9 cellular contexts compared by ENCODE assay signal in the genomic region with DNA sequence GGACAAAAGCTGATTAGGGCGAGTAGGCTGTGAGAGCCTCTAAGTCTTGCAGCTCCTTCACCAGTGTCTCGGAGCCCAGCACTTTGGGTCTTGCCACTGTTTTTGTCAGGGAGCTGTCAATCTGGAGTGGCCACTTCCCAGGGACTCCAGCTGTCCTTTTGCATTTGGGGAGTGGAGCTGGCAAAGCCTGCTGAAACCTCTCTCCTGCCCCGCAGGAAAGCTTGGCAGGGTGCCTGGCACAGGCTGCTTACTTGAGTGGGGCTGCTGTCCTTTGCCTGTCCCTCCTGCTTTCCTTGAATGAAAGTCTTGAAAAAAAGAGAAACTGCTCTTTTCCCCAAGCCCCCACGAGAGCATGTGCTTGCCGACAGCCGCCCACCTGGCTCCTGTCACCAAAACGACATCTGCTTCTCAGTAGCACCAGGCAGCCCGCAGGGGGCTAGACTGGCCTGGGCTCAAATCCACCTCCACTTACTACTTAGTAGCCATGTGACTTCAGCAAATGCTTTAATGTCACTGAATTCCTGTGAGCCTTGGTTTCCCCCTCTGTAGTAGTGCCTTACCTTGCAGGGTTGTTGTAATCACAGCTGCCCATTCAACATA. TPM values are rescaled to one million over a fixed set of nuclear protein-coding genes. Genes with fewer than 3 reads are reported as not detected.
DNase-seq lines count a peak whose midpoint lies in the region; ATAC-seq and TF ChIP-seq lines count a peak whose summit lies in the region.
"Had no signal": no experiment of that assay in that cellular context is flagged by ENCODE, and none has a peak within 500 bp of the region (broad histone marks: within the 10 kb centered on the region; RNA-seq: fewer than 3 reads in every experiment).

No MANE protein-coding gene starts in this region.

- H3K4me3 Mint-ChIP-seq in activated T-helper 1 cell treated with anti-CD3 and anti-CD28 coated beads, Interleukin-12 subunit alpha, Interleukin-12 subunit beta, Interleukin-2, Interleukin-4 antibody, amounts not matched to agents 30 ng/mL and 10 ng/mL and 1 ng/mL, durations not matched to agents 14 hours and 24 hours and 36 hours, result no peak overlapping the region
- no peak overlapping the region for H3K4me3 Mint-ChIP-seq in stimulated activated naive B cell treated with anti-CD40 and anti-IgM and Interleukin-4, amounts not matched to agents 10 μg/mL and 1 μg/mL and 100 μg/mL, for 72 hours

- no peaks in the 10 kb centered on the region for H3K27me3 ChIP-seq in heart left ventricle
- H3K27me3 ChIP-seq in hepatocyte, result no peaks in the 10 kb centered on the region

- intact Hi-C loops in heart left ventricle (cut with DNase I) (loop anchor here in 1 of 10 donors (5.0 kb wide), 1 partner anchor 46 kb away; no protein-coding TSS in a partner anchor), sciatic nerve (cut with DNase I) (no loop called here)
- intact Hi-C loops in activated T-helper 1 cell treated with anti-CD3 and anti-CD28 coated beads, Interleukin-12 subunit alpha, Interleukin-12 subunit beta, Interleukin-2, Interleukin-4 antibody, amounts not matched to agents 30 ng/mL and 10 ng/mL and 1 ng/mL, durations not matched to agents 14 hours and 24 hours and 36 hours (cut with micrococcal nuclease), result no loop called here

- DNase-seq in LHCN-M2 (ENCODE audit: low read depth) (peak; percentile 55), heart left ventricle (peak; percentile 74 to 91 (median 86)), sciatic nerve (ENCODE audit: low spot score) (no peak), GM03348 (ENCODE audit: low spot score) (no peak), hepatocyte (ENCODE audit: low spot score) (no peak)
- no peak for DNase-seq in activated T-helper 1 cell treated with anti-CD3 and anti-CD28 coated beads, Interleukin-12 subunit alpha, Interleukin-12 subunit beta, Interleukin-2, Interleukin-4 antibody, amounts not matched to agents 30 ng/mL and 10 ng/mL and 1 ng/mL, durations not matched to agents 14 hours and 24 hours and 36 hours (ENCODE audit: low spot score)
- DNase-seq in stimulated activated naive B cell treated with anti-CD40 and anti-IgM and Interleukin-4, amounts not matched to agents 10 μg/mL and 1 μg/mL and 100 μg/mL, for 72 hours, result no peak
- DNase-seq: activated T-cell treated with anti-CD3 and anti-CD28 coated beads for 4 hours had no signal

- H3K9me2 ChIP-seq in hepatocyte (replicated peaks; ENCODE audit: insufficient read depth), result no peaks in the 10 kb centered on the region

- no peak for TF ChIP-seq POLR2A in heart left ventricle (IDR thresholded peaks at IDR 0.05)

- H3K27ac ChIP-seq in VCaP (peak overlapping the region; percentile 34; the same call in 1 of the 2 replicates), heart left ventricle (peak overlapping the region; percentile 23 to 81 (median 68)), hepatocyte (no peak overlapping the region)

- ATAC-seq in heart left ventricle (peak; percentile 76 to 85 (median 80)), sciatic nerve (peak; percentile 51)
- no peak for ATAC-seq in stimulated activated naive B cell treated with anti-CD40 and anti-IgM and Interleukin-4, amounts not matched to agents 10 μg/mL and 1 μg/mL and 100 μg/mL, for 72 hours (replicated peaks)

- 27 to 32% (median 31%) methylated on average over 8 of the region's 8 CpGs for whole genome bisulfite sequencing in heart left ventricle, 4 donors
- WGBS in hepatocyte (ENCODE audit: low lambda C conversion rate, missing lambda C conversion rate), result 51% methylated on average over 8 of the region's 8 CpGs

- H3K4me2 ChIP-seq in hepatocyte, result no peak overlapping the region

- no peaks in the 10 kb centered on the region for H3K36me3 Mint-ChIP-seq in activated T-helper 1 cell treated with anti-CD3 and anti-CD28 coated beads, Interleukin-12 subunit alpha, Interleukin-12 subunit beta, Interleukin-2, Interleukin-4 antibody, amounts not matched to agents 30 ng/mL and 10 ng/mL and 1 ng/mL, durations not matched to agents 14 hours and 24 hours and 36 hours (ENCODE audit: low read depth)
- peaks cover 4 to 13% of the 10 kb centered on the region in 2 donors for H3K36me3 Mint-ChIP-seq in stimulated activated naive B cell treated with anti-CD40 and anti-IgM and Interleukin-4, amounts not matched to agents 10 μg/mL and 1 μg/mL and 100 μg/mL, for 72 hours

- no peak overlapping the region for H3K27ac Mint-ChIP-seq in activated T-helper 1 cell treated with anti-CD3 and anti-CD28 coated beads, Interleukin-12 subunit alpha, Interleukin-12 subunit beta, Interleukin-2, Interleukin-4 antibody, amounts not matched to agents 30 ng/mL and 10 ng/mL and 1 ng/mL, durations not matched to agents 14 hours and 24 hours and 36 hours
- H3K27ac Mint-ChIP-seq in stimulated activated naive B cell treated with anti-CD40 and anti-IgM and Interleukin-4, amounts not matched to agents 10 μg/mL and 1 μg/mL and 100 μg/mL, for 72 hours, result no peak overlapping the region

- H3K4me1 ChIP-seq in heart left ventricle (peaks cover 0 to 90% (median 36%) of the 10 kb centered on the region in 12 donors), hepatocyte (ENCODE audit: insufficient read depth) (no peaks in the 10 kb centered on the region)

- H3K79me2 ChIP-seq in hepatocyte, result peaks cover 86% of the 10 kb centered on the region

- H3K4me1 Mint-ChIP-seq in activated T-helper 1 cell treated with anti-CD3 and anti-CD28 coated beads, Interleukin-12 subunit alpha, Interleukin-12 subunit beta, Interleukin-2, Interleukin-4 antibody, amounts not matched to agents 30 ng/mL and 10 ng/mL and 1 ng/mL, durations not matched to agents 14 hours and 24 hours and 36 hours (ENCODE audit: low read depth), result no peaks in the 10 kb centered on the region
- peaks cover 10 to 18% of the 10 kb centered on the region in 2 donors for H3K4me1 Mint-ChIP-seq in stimulated activated naive B cell treated with anti-CD40 and anti-IgM and Interleukin-4, amounts not matched to agents 10 μg/mL and 1 μg/mL and 100 μg/mL, for 72 hours

- H2AFZ ChIP-seq in hepatocyte, result no peak overlapping the region

- no peaks in the 10 kb centered on the region for H4K20me1 ChIP-seq in hepatocyte (ENCODE audit: insufficient read depth, poor library complexity, severe bottlenecking)

- TF ChIP-seq CTCF in VCaP (conservative IDR thresholded peaks at IDR 0.05) (no peak), heart left ventricle (IDR thresholded peaks at IDR 0.05) (no peak), hepatocyte (IDR thresholded peaks at IDR 0.05; ENCODE audit: poor library complexity) (no peak)

- H3K36me3 ChIP-seq in heart left ventricle, result no peaks in the 10 kb centered on the region
- H3K36me3 ChIP-seq in hepatocyte (replicated peaks; ENCODE audit: insufficient read depth, low read depth), result no peaks in the 10 kb centered on the region

- H3K9me3 Mint-ChIP-seq in activated T-helper 1 cell treated with anti-CD3 and anti-CD28 coated beads, Interleukin-12 subunit alpha, Interleukin-12 subunit beta, Interleukin-2, Interleukin-4 antibody, amounts not matched to agents 30 ng/mL and 10 ng/mL and 1 ng/mL, durations not matched to agents 14 hours and 24 hours and 36 hours, result no peaks in the 10 kb centered on the region
- no peaks in the 10 kb centered on the region for H3K9me3 Mint-ChIP-seq in stimulated activated naive B cell treated with anti-CD40 and anti-IgM and Interleukin-4, amounts not matched to agents 10 μg/mL and 1 μg/mL and 100 μg/mL, for 72 hours

- no peaks in the 10 kb centered on the region for H3K9me3 ChIP-seq in heart left ventricle
- H3K9me3 ChIP-seq in hepatocyte (ENCODE audit: low read depth), result no peaks in the 10 kb centered on the region

- H3K4me3 ChIP-seq in heart left ventricle (peak overlapping the region in 3 of 12 donors; percentile 8 to 18 (median 16)), hepatocyte (no peak overlapping the region)

- no peaks in the 10 kb centered on the region for H3K27me3 Mint-ChIP-seq in activated T-helper 1 cell treated with anti-CD3 and anti-CD28 coated beads, Interleukin-12 subunit alpha, Interleukin-12 subunit beta, Interleukin-2, Interleukin-4 antibody, amounts not matched to agents 30 ng/mL and 10 ng/mL and 1 ng/mL, durations not matched to agents 14 hours and 24 hours and 36 hours (ENCODE audit: insufficient read depth)
- H3K27me3 Mint-ChIP-seq in stimulated activated naive B cell treated with anti-CD40 and anti-IgM and Interleukin-4, amounts not matched to agents 10 μg/mL and 1 μg/mL and 100 μg/mL, for 72 hours, result no peaks in the 10 kb centered on the region

RNA-seq across cellular contexts. Expression of a gene that starts 13.7 kb away (rescaled TPM):
- total RNA-seq in LHCN-M2 (2014; rRNA removed), result 11.1 and 16.5 TPM in 2 replicates
- polyA plus RNA-seq in LHCN-M2 (2012), result 8.2 TPM
- total RNA-seq in heart left ventricle, result 100 to 1,000 TPM in 8 of 9 donors, 10 to 100 TPM in 1; 82.1 to 287 (median 151) TPM
- 10 to 100 TPM; 29.2 to 29.5 TPM for polyA plus RNA-seq in heart left ventricle
- 13.8 TPM for total RNA-seq in sciatic nerve
- 11.1 and 11.3 TPM in 2 replicates for total RNA-seq in activated T-helper 1 cell treated with anti-CD3 and anti-CD28 coated beads, Interleukin-12 subunit alpha, Interleukin-12 subunit beta, Interleukin-2, Interleukin-4 antibody, amounts not matched to agents 30 ng/mL and 10 ng/mL and 1 ng/mL, durations not matched to agents 14 hours and 24 hours and 36 hours
- total RNA-seq in hepatocyte, result 9.6 and 13.5 TPM in 2 replicates
- polyA plus RNA-seq in hepatocyte, result 15.7 and 26.0 TPM in 2 replicates

Comparison
In these comparisons a context has a peak if more than half of its experiments do, and no peak if none do; other contexts are left out.
1. DNase-seq: peak in LHCN-M2 (single experiment) and heart left ventricle (5 of 5); none in sciatic nerve (single experiment), GM03348 (single experiment), activated T-helper 1 cell treated with anti-CD3 and anti-CD28 coated beads, Interleukin-12 subunit alpha, Interleukin-12 subunit beta, Interleukin-2, Interleukin-4 antibody, amounts not matched to agents 30 ng/mL and 10 ng/mL and 1 ng/mL, durations not matched to agents 14 hours and 24 hours and 36 hours (single experiment), hepatocyte (single experiment) and stimulated activated naive B cell treated with anti-CD40 and anti-IgM and Interleukin-4, amounts not matched to agents 10 μg/mL and 1 μg/mL and 100 μg/mL, for 72 hours (single experiment).
2. ATAC-seq: peak in heart left ventricle (4 of 4) and sciatic nerve (single experiment); none in stimulated activated naive B cell treated with anti-CD40 and anti-IgM and Interleukin-4, amounts not matched to agents 10 μg/mL and 1 μg/mL and 100 μg/mL, for 72 hours (0 of 2).